ENCODE assay signal across 16 cellular contexts in genomic region chr1:115650961-115651360, GRCh38.
"Had no signal": no experiment of that assay in that cellular context is flagged by ENCODE, and none has a peak within 500 bp of the region (broad histone marks: within the 10 kb centered on the region; RNA-seq: fewer than 3 reads in every experiment).

No MANE protein-coding gene starts in this region.

- H3K27me3 Mint-ChIP-seq: activated CD8-positive, alpha-beta memory T cell treated with anti-CD3 and anti-CD28 coated beads, Interleukin-2, amount 10 ng/mL, durations not matched to agents 7 days and 5 days had no signal

- ATAC-seq: activated CD8-positive, alpha-beta memory T cell treated with anti-CD3 and anti-CD28 coated beads, Interleukin-2, amount 10 ng/mL, durations not matched to agents 7 days and 5 days; activated naive CD4-positive, alpha-beta T cell treated with anti-CD3 and anti-CD28 coated beads, Interleukin-2, amount 50 U/mL, for 72 hours; esophagus mucosa; left lobe of liver had no signal

- H3K4me3 ChIP-seq: pancreas, stomach, thoracic aorta had no signal

- FAIRE-seq: pancreas had no signal

- H3K27me3 ChIP-seq: pancreas, stomach had no signal

- DNase-seq: activated CD4-positive, alpha-beta T cell treated with anti-CD3 and anti-CD28 coated beads, Interleukin-2, amount 50 U/mL, for 48 hours; activated CD4-positive, CD25-positive, alpha-beta regulatory T cell treated with anti-CD3 and anti-CD28 coated beads, Interleukin-2, amount 50 U/mL, for 72 hours; activated CD8-positive, alpha-beta memory T cell treated with anti-CD3 and anti-CD28 coated beads, Interleukin-2, amount 10 ng/mL, durations not matched to agents 7 days and 5 days; activated effector memory CD4-positive, alpha-beta T cell treated with anti-CD3 and anti-CD28 coated beads, Interleukin-2, amount 50 U/mL, for 16 hours; activated T-cell treated with anti-CD3 and anti-CD28 coated beads, Interleukin-2, amount 50 U/mL, for 24 hours; amniotic stem cell; glutamatergic neuron; pancreas; stimulated activated CD4-positive, alpha-beta T cell treated with anti-CD3 and anti-CD28 coated beads, Interleukin-4, amount 100 ng/mL, for 4 hours; stomach had no signal

- H3K27ac Mint-ChIP-seq: activated CD8-positive, alpha-beta memory T cell treated with anti-CD3 and anti-CD28 coated beads, Interleukin-2, amount 10 ng/mL, durations not matched to agents 7 days and 5 days; activated naive CD4-positive, alpha-beta T cell treated with anti-CD3 and anti-CD28 coated beads, Interleukin-2, amount 50 U/mL, for 72 hours; activated T-cell treated with anti-CD3 and anti-CD28 coated beads, Interleukin-2, amount 50 U/mL, for 24 hours had no signal

- H3K36me3 ChIP-seq: pancreas, thoracic aorta had no signal

- H3K9me3 ChIP-seq: pancreas, stomach, thoracic aorta had no signal

- H3K27ac ChIP-seq: pancreas, thoracic aorta had no signal

- H3K9me3 Mint-ChIP-seq: activated naive CD4-positive, alpha-beta T cell treated with anti-CD3 and anti-CD28 coated beads, Interleukin-2, amount 50 U/mL, for 72 hours; activated T-cell treated with anti-CD3 and anti-CD28 coated beads, Interleukin-2, amount 50 U/mL, for 24 hours; brain; neural crest cell had no signal

- H3K4me3 Mint-ChIP-seq: activated CD8-positive, alpha-beta memory T cell treated with anti-CD3 and anti-CD28 coated beads, Interleukin-2, amount 10 ng/mL, durations not matched to agents 7 days and 5 days; activated T-cell treated with anti-CD3 and anti-CD28 coated beads, Interleukin-2, amount 50 U/mL, for 24 hours; neural crest cell had no signal

- H3K36me3 Mint-ChIP-seq: activated naive CD4-positive, alpha-beta T cell treated with anti-CD3 and anti-CD28 coated beads, Interleukin-2, amount 50 U/mL, for 72 hours had no signal
